8 cellular contexts compared by ENCODE assay signal in the genomic region with DNA sequence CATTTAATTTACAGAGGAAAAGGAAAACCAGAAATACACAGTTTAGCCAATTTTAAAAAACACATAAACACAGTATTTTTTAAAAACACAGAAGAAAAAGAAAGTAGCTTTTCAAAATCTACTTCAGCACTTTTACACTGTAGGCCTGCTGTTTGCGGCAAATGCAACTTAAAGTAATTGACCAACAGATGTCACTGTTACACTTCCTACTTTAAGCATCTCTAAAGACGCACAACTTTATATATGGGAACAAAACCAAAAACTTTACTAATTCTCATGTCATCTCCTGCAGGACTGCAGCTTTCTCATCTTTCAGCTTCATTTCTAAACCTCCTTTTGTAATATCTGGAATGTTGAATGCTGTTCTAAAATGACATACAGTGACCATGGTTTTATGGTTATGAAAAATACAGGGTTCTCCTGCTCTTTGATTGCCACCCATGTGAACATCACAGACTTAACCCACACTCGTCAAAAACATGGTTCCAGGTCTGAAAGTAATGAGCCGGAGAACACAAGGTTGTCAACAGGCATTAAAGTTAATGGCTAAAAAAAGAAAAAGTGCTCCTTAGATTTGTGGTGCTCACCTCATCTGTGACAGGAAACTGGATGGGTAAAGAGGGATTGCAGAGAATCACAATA.
DNase-seq lines count a peak whose midpoint lies in the region; ATAC-seq and TF ChIP-seq lines count a peak whose summit lies in the region.

No MANE protein-coding gene starts in this region.

- DNase-seq in ACHN (peak; percentile 52), GM10266 (ENCODE audit: extremely low spot score) (peak; percentile 21), NCI-H526 (lab: John Stamatoyannopoulos, UW) (peak; percentile 29 to 36), medulla oblongata (ENCODE audit: extremely low spot score) (peak; percentile 72), ureter (ENCODE audit: low spot score) (no peak)
- peak; percentile 44 for DNase-seq in central memory CD4-positive, alpha-beta T cell

- peak; percentile 58 for TF ChIP-seq CTCF in GM10266 (IDR thresholded peaks at IDR 0.05; ENCODE audit: control insufficient read depth, insufficient read depth, low read depth, missing control alignments)

- in situ Hi-C loops in ACHN (cut with HindIII; ENCODE audit: low pct_ligation_motif_present, low pct_unique_long_range_greater_than_20kb, low sequenced_read_pairs) = no loop called here

- ATAC-seq in GM18502 (IDR thresholded peaks at IDR 0.05; ENCODE audit: poor library complexity, unreplicated experiment) (no peak), GM18520 (IDR thresholded peaks at IDR 0.05; ENCODE audit: unreplicated experiment) (no peak)
